In genomic region chr12:6554168-6554989, GRCh38 we compare ENCODE assay signal across 1 cellular context.
A peak's percentile ranks its signal among the peaks of the same experiment; 100 is the strongest.
TF ChIP-seq lines count a peak whose summit lies in the region.

No MANE protein-coding gene starts in this region.

TF ChIP-seq in HepG2, 621 proteins besides CTCF, POLR2A, EP300 and RAD21 (continued from another document and continues in another):
- TF ChIP-seq, protein P1, sequence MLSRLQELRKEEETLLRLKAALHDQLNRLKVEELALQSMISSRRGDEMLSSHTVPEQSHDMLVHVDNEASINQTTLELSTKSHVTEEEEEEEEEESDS (CRISPR knock-in tag; IDR thresholded peaks at IDR 0.05; ENCODE audit: borderline replicate concordance), result no peak
- TF ChIP-seq ZNF292 (CRISPR knock-in tag; IDR thresholded peaks at IDR 0.05; ENCODE audit: borderline replicate concordance, low read depth), result no peak
- no peak for TF ChIP-seq ZNF724P (CRISPR knock-in tag; IDR thresholded peaks at IDR 0.05; ENCODE audit: borderline replicate concordance)
- TF ChIP-seq ZSCAN9 (CRISPR knock-in tag; IDR thresholded peaks at IDR 0.05; ENCODE audit: borderline replicate concordance), result no peak
- no peak for TF ChIP-seq ELK4 (CRISPR knock-in tag; IDR thresholded peaks at IDR 0.05; ENCODE audit: borderline replicate concordance)
- TF ChIP-seq RBM39 (IDR thresholded peaks at IDR 0.05; ENCODE audit: low read depth, low read length, poor library complexity, severe bottlenecking), result no peak
- no peak for TF ChIP-seq ZNF773 (CRISPR knock-in tag; IDR thresholded peaks at IDR 0.05; ENCODE audit: borderline replicate concordance)
- TF ChIP-seq ZFP36 (IDR thresholded peaks at IDR 0.05; ENCODE audit: borderline replicate concordance, low read depth, low read length, partially characterized antibody), result no peak
- TF ChIP-seq SP1 (IDR thresholded peaks at IDR 0.05), result no peak
- peak; percentile 21; the same call in 1 of the 2 replicates for TF ChIP-seq SP1 (CRISPR knock-in tag; IDR thresholded peaks at IDR 0.05)
- no peak for TF ChIP-seq ZNF33B (CRISPR knock-in tag; IDR thresholded peaks at IDR 0.05)
- no peak for TF ChIP-seq ZNF280D (CRISPR knock-in tag; IDR thresholded peaks at IDR 0.05)
- TF ChIP-seq CCDC6 (CRISPR knock-in tag; IDR thresholded peaks at IDR 0.05), result no peak
- peak; percentile 18; the same call in 1 of the 2 replicates for TF ChIP-seq BCL6 (CRISPR knock-in tag; IDR thresholded peaks at IDR 0.05)
- TF ChIP-seq ZZZ3 (CRISPR knock-in tag; IDR thresholded peaks at IDR 0.05; ENCODE audit: borderline replicate concordance), result no peak
- no peak for TF ChIP-seq SOX5 (CRISPR knock-in tag; IDR thresholded peaks at IDR 0.05; ENCODE audit: borderline replicate concordance)
- peak; percentile 85 for TF ChIP-seq MEIS2 (CRISPR knock-in tag; IDR thresholded peaks at IDR 0.05)
- TF ChIP-seq ZNF546 (CRISPR knock-in tag; conservative IDR thresholded peaks at IDR 0.05), result no peak
- no peak for TF ChIP-seq FOXA3 (CRISPR knock-in tag; IDR thresholded peaks at IDR 0.05)
- no peak for TF ChIP-seq ZNF24 (IDR thresholded peaks at IDR 0.05)
- TF ChIP-seq HDAC6 (IDR thresholded peaks at IDR 0.05; ENCODE audit: low read depth, low read length), result no peak
- TF ChIP-seq KLF13 (CRISPR knock-in tag; IDR thresholded peaks at IDR 0.05), result no peak
- no peak for TF ChIP-seq ZFP36L2 (CRISPR knock-in tag; IDR thresholded peaks at IDR 0.05)
- TF ChIP-seq GMEB2 (CRISPR knock-in tag; IDR thresholded peaks at IDR 0.05; ENCODE audit: low read depth), result no peak
- no peak for TF ChIP-seq HNF4G (IDR thresholded peaks at IDR 0.05; ENCODE audit: borderline replicate concordance, low read depth, low read length)
- TF ChIP-seq HNF4G (CRISPR knock-in tag; IDR thresholded peaks at IDR 0.05; ENCODE audit: borderline replicate concordance, low read depth), result no peak
- TF ChIP-seq, protein P2, sequence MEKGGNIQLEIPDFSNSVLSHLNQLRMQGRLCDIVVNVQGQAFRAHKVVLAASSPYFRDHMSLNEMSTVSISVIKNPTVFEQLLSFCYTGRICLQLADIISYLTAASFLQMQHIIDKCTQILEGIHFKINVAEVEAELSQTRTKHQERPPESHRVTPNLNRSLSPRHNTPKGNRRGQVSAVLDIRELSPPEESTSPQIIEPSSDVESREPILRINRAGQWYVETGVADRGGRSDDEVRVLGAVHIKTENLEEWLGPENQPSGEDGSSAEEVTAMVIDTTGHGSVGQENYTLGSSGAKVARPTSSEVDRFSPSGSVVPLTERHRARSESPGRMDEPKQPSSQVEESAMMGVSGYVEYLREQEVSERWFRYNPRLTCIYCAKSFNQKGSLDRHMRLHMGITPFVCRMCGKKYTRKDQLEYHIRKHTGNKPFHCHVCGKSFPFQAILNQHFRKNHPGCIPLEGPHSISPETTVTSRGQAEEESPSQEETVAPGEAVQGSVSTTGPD (CRISPR knock-in tag; IDR thresholded peaks at IDR 0.05), result no peak
- TF ChIP-seq ELF4 (CRISPR knock-in tag; IDR thresholded peaks at IDR 0.05; ENCODE audit: borderline replicate concordance), result no peak
- TF ChIP-seq ZNF709 (CRISPR knock-in tag; IDR thresholded peaks at IDR 0.05), result no peak
- TF ChIP-seq ATRX (CRISPR knock-in tag; IDR thresholded peaks at IDR 0.05; ENCODE audit: borderline replicate concordance), result no peak
- TF ChIP-seq CEBPB (IDR thresholded peaks at IDR 0.05; ENCODE audit: borderline replicate concordance, low read depth, low read length), result no peak
- no peak for TF ChIP-seq ZMAT5 (CRISPR knock-in tag; IDR thresholded peaks at IDR 0.05; ENCODE audit: borderline replicate concordance, low read depth)
- TF ChIP-seq, protein P3, sequence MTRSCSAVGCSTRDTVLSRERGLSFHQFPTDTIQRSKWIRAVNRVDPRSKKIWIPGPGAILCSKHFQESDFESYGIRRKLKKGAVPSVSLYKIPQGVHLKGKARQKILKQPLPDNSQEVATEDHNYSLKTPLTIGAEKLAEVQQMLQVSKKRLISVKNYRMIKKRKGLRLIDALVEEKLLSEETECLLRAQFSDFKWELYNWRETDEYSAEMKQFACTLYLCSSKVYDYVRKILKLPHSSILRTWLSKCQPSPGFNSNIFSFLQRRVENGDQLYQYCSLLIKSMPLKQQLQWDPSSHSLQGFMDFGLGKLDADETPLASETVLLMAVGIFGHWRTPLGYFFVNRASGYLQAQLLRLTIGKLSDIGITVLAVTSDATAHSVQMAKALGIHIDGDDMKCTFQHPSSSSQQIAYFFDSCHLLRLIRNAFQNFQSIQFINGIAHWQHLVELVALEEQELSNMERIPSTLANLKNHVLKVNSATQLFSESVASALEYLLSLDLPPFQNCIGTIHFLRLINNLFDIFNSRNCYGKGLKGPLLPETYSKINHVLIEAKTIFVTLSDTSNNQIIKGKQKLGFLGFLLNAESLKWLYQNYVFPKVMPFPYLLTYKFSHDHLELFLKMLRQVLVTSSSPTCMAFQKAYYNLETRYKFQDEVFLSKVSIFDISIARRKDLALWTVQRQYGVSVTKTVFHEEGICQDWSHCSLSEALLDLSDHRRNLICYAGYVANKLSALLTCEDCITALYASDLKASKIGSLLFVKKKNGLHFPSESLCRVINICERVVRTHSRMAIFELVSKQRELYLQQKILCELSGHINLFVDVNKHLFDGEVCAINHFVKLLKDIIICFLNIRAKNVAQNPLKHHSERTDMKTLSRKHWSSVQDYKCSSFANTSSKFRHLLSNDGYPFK (CRISPR knock-in tag; IDR thresholded peaks at IDR 0.05; ENCODE audit: borderline replicate concordance), result no peak
- TF ChIP-seq PHF8 (CRISPR knock-in tag; IDR thresholded peaks at IDR 0.05), result no peak
- TF ChIP-seq TOE1 (CRISPR knock-in tag; IDR thresholded peaks at IDR 0.05), result no peak
- TF ChIP-seq ZNF569 (CRISPR knock-in tag; IDR thresholded peaks at IDR 0.05; ENCODE audit: borderline replicate concordance), result no peak
- TF ChIP-seq ZBTB26 (CRISPR knock-in tag; IDR thresholded peaks at IDR 0.05; ENCODE audit: borderline replicate concordance), result no peak
- no peak for TF ChIP-seq NFE2L1 (CRISPR knock-in tag; IDR thresholded peaks at IDR 0.05; ENCODE audit: borderline replicate concordance)
- no peak for TF ChIP-seq AKAP8 (CRISPR knock-in tag; IDR thresholded peaks at IDR 0.05)
- TF ChIP-seq ZNF280B (CRISPR knock-in tag; IDR thresholded peaks at IDR 0.05; ENCODE audit: borderline replicate concordance), result no peak
- TF ChIP-seq ZNF30 (CRISPR knock-in tag; IDR thresholded peaks at IDR 0.05), result no peak
- TF ChIP-seq, protein P4, sequence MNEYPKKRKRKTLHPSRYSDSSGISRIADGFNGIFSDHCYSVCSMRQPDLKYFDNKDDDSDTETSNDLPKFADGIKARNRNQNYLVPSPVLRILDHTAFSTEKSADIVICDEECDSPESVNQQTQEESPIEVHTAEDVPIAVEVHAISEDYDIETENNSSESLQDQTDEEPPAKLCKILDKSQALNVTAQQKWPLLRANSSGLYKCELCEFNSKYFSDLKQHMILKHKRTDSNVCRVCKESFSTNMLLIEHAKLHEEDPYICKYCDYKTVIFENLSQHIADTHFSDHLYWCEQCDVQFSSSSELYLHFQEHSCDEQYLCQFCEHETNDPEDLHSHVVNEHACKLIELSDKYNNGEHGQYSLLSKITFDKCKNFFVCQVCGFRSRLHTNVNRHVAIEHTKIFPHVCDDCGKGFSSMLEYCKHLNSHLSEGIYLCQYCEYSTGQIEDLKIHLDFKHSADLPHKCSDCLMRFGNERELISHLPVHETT (CRISPR knock-in tag; conservative IDR thresholded peaks at IDR 0.05), result no peak
- TF ChIP-seq ZNF34 (CRISPR knock-in tag; IDR thresholded peaks at IDR 0.05; ENCODE audit: borderline replicate concordance), result 0 out of 2 replicates have a peak, but pooled peaks have one; percentile 27
- no peak for TF ChIP-seq SMARCC2 (IDR thresholded peaks at IDR 0.05)
- peak; percentile 7; the same call in 1 of the 2 replicates for TF ChIP-seq ZNF580 (CRISPR knock-in tag; IDR thresholded peaks at IDR 0.05; ENCODE audit: borderline replicate concordance, low read depth)
- TF ChIP-seq ZSCAN20 (CRISPR knock-in tag; IDR thresholded peaks at IDR 0.05; ENCODE audit: borderline replicate concordance), result no peak
- no peak for TF ChIP-seq PCBP2 (optimal IDR thresholded peaks at IDR 0.05; ENCODE audit: low read depth, low read length, poor library complexity, severe bottlenecking)
- TF ChIP-seq ZNF879 (CRISPR knock-in tag; IDR thresholded peaks at IDR 0.05), result no peak
- TF ChIP-seq ZNF746 (CRISPR knock-in tag; IDR thresholded peaks at IDR 0.05), result no peak
